15 cellular contexts compared by ENCODE assay signal in genomic region chr7:69796421-69796820, GRCh38.
DNase-seq lines count a peak whose midpoint lies in the region; ATAC-seq and TF ChIP-seq lines count a peak whose summit lies in the region.
"Had no signal": no experiment of that assay in that cellular context is flagged by ENCODE, and none has a peak within 500 bp of the region (broad histone marks: within the 10 kb centered on the region; RNA-seq: fewer than 3 reads in every experiment).

No MANE protein-coding gene starts in this region.

- H3K4me1 ChIP-seq in OCI-LY7 (ENCODE audit: insufficient read depth, low read length, poor library complexity, severe bottlenecking) = peaks cover 58% of the 10 kb centered on the region

- H3K27me3 Mint-ChIP-seq in chondrocyte (ENCODE audit: low read depth) = no peaks in the 10 kb centered on the region
- H3K27me3 Mint-ChIP-seq: CD4-positive, alpha-beta memory T cell had no signal

- H3K9me3 ChIP-seq in OCI-LY7 (ENCODE audit: low read length) = no peaks in the 10 kb centered on the region
- H3K9me3 ChIP-seq: HAP-1 had no signal

- ATAC-seq in HG03354 (IDR thresholded peaks at IDR 0.05; ENCODE audit: poor library complexity, severe bottlenecking, unreplicated experiment) = no peak

- intact Hi-C loops in OCI-LY7 (cut with micrococcal nuclease; ENCODE audit: unreplicated experiment) (no loop called here), head of caudate nucleus (cut with DNase I) (no loop called here)

- H3K36me3 ChIP-seq in OCI-LY7 (ENCODE audit: insufficient read depth, low read length) = no peaks in the 10 kb centered on the region
- H3K36me3 ChIP-seq: HAP-1 had no signal

- H3K79me2 ChIP-seq in OCI-LY7 (ENCODE audit: insufficient read depth, low read depth, low read length) = peaks cover 28% of the 10 kb centered on the region; the same call in 1 of the 2 replicates

- no peak overlapping the region for H2AFZ ChIP-seq in OCI-LY7 (ENCODE audit: low read length)

- peak overlapping the region; percentile 14 for H3K27ac Mint-ChIP-seq in chondrocyte (ENCODE audit: unreplicated experiment)
- H3K27ac Mint-ChIP-seq: CD4-positive, alpha-beta memory T cell; HFFc6 had no signal

- no TSS peak for BruUV-seq in OCI-LY7 (replicated peaks; lab: Mats Ljungman, UMichigan)

- H3K36me3 Mint-ChIP-seq in chondrocyte (ENCODE audit: low read depth) = no peaks in the 10 kb centered on the region
- H3K36me3 Mint-ChIP-seq: CD4-positive, alpha-beta memory T cell had no signal

- peak overlapping the region; percentile 52 for H3K4me2 ChIP-seq in OCI-LY7 (ENCODE audit: low read length)

- H3K4me3 Mint-ChIP-seq in chondrocyte (ENCODE audit: unreplicated experiment) = no peak overlapping the region
- H3K4me3 Mint-ChIP-seq: CD4-positive, alpha-beta memory T cell; HFFc6 had no signal

- H3K4me3 ChIP-seq in OCI-LY7 (ENCODE audit: low read depth, low read length, poor library complexity, severe bottlenecking) = no peak overlapping the region
- H3K4me3 ChIP-seq: HAP-1 had no signal

- H3K9me3 Mint-ChIP-seq in chondrocyte (ENCODE audit: low read depth) = no peaks in the 10 kb centered on the region

- H3K9me2 ChIP-seq in OCI-LY7 (ENCODE audit: insufficient read depth, low read length) = no peaks in the 10 kb centered on the region

- no peak for TF ChIP-seq CTCF in OCI-LY7 (conservative IDR thresholded peaks at IDR 0.05; ENCODE audit: low read length)
- no peak for TF ChIP-seq CTCF in chondrocyte (IDR thresholded peaks at IDR 0.05)

- H4K20me1 ChIP-seq in OCI-LY7 (ENCODE audit: insufficient read depth, low read length) = peaks cover 18% of the 10 kb centered on the region

- CTCF ChIA-PET in OCI-LY7 (lab: Charles Lee; ENCODE audit: unreplicated experiment) = no interaction called here

- DNase-seq in AG20443 (ENCODE audit: low spot score) (peak; percentile 42), OCI-LY7 (ENCODE audit: low spot score) (no peak), chondrocyte (ENCODE audit: low spot score) (no peak), NCI-H2029 treated with DMSO at 0.1 percent for 48 hours (lab: John Stamatoyannopoulos, UW) (no peak), head of caudate nucleus (no peak)
- no peak for DNase-seq in activated CD4-positive, alpha-beta T cell treated with anti-CD3 and anti-CD28 coated beads, Interleukin-2, amount 50 U/mL, for 1 hour
- DNase-seq: C1 segment of cervical spinal cord; CD4-positive, alpha-beta memory T cell; COR-L47; DMS153; DND-41; GOT3; HFFc6 had no signal

- POLR2A ChIA-PET in OCI-LY7 (lab: Charles Lee) = interaction anchor here (0.7 to 3.1 kb wide), 8 partner anchors 10 to 172 kb away, joined by 3 to 17 read pairs (median 3); no protein-coding TSS in a partner anchor

- H3K27ac ChIP-seq in OCI-LY7 (ENCODE audit: low read depth, low read length, poor library complexity, severe bottlenecking) = no peak overlapping the region

- peaks cover 54% of the 10 kb centered on the region for H3K4me1 Mint-ChIP-seq in chondrocyte (ENCODE audit: low read depth)
- H3K4me1 Mint-ChIP-seq: CD4-positive, alpha-beta memory T cell had no signal
